In the genomic region with DNA sequence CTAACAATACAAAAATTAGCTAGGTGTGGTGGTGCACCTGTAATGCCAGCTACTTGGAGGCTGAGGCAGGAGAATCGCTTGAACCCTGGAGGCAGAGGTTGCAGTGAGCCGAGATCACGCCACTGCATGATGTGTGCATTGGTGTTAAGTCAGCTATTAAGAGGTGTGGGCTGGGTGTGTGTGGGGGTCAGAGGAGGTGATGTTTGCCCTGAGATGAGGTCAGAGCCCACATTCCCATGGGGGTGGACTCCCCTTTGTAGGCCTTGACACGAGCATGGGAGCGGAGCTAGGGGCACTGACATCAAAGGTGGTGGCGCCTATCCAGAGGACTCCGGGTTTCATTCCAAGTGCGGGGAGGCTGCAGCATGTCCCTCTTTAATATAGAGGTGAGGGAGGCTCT, we compare ENCODE assay signal across 22 cellular contexts. TPM values are rescaled to one million over a fixed set of nuclear protein-coding genes. Genes with fewer than 3 reads are reported as not detected.
DNase-seq lines count a peak whose midpoint lies in the region; ATAC-seq, FAIRE-seq and TF ChIP-seq lines count a peak whose summit lies in the region.
"Had no signal": no experiment of that assay in that cellular context is flagged by ENCODE, and none has a peak within 500 bp of the region (broad histone marks: within the 10 kb centered on the region; RNA-seq: fewer than 3 reads in every experiment).

No MANE protein-coding gene starts in this region.

- H4K91ac ChIP-seq in H9 (ENCODE audit: insufficient read length, low read depth, low read length), result no peak overlapping the region

- WGBS in H9 (ENCODE audit: extremely low coverage, insufficient read length, low lambda C conversion rate), result no CpG with 5 or more reads among the region's 8 CpGs

- no peak overlapping the region for H2BK20ac ChIP-seq in H9 (ENCODE audit: low read depth, low read length, poor library complexity, severe bottlenecking)

- no peak overlapping the region for H2AK5ac ChIP-seq in H9 (ENCODE audit: insufficient read length, low read length)

- no peak overlapping the region for H4K5ac ChIP-seq in H9 (ENCODE audit: insufficient read length, low read depth, low read length)

- no peaks in the 10 kb centered on the region for H3K79me1 ChIP-seq in H9 (ENCODE audit: insufficient read depth, low read depth, low read length, poor library complexity, severe bottlenecking)

- dilution Hi-C loops in endothelial cell of umbilical vein (cut with MboI; ENCODE audit: extremely low pct_ligation_motif_present, low sequenced_read_pairs), result no loop called here

- H3K23me2 ChIP-seq in H9 (ENCODE audit: insufficient read length, low read depth, low read length, poor library complexity, severe bottlenecking), result no peaks in the 10 kb centered on the region

- peak; percentile 33 for FAIRE-seq in endothelial cell of umbilical vein (lab: Jason Lieb, UNC)
- FAIRE-seq: D721Med, GM19239, H54 had no signal

- H3K27me3 ChIP-seq in CD4-positive, alpha-beta memory T cell (ENCODE audit: insufficient read depth, low read length), result no peaks in the 10 kb centered on the region
- H3K27me3 ChIP-seq in H9 (ENCODE audit: insufficient read depth, low read length), result no peaks in the 10 kb centered on the region
- no peaks in the 10 kb centered on the region for H3K27me3 ChIP-seq in endothelial cell of umbilical vein (ENCODE audit: control insufficient read depth in 2 of 2, insufficient read depth in 2 of 2, low read length in 2 of 2)
- no peaks in the 10 kb centered on the region for H3K27me3 ChIP-seq in osteoblast (ENCODE audit: insufficient read depth, low read length)
- H3K27me3 ChIP-seq: SJCRH30 had no signal

- no peak overlapping the region for H3K4me3 ChIP-seq in CD4-positive, alpha-beta memory T cell (ENCODE audit: low read length in 2 of 2)
- H3K4me3 ChIP-seq in endothelial cell of umbilical vein (replicated peaks in 1 of 3; ENCODE audit: insufficient read depth in 1 of 3, low read depth in 1 of 3, low read length in 3 of 3) (no peak overlapping the region), osteoblast (ENCODE audit: insufficient read depth, low read length) (no peak overlapping the region), OCI-LY7 (ENCODE audit: low read depth, low read length, poor library complexity, severe bottlenecking) (no peak overlapping the region)
- H3K4me3 ChIP-seq: SJCRH30 had no signal

- ATAC-seq in GM19467 (IDR thresholded peaks at IDR 0.05; ENCODE audit: unreplicated experiment), result no peak
- ATAC-seq: Panc1 had no signal

- H3K4me2 ChIP-seq in H9 (ENCODE audit: insufficient read depth, insufficient read length, low read length), result no peak overlapping the region
- H3K4me2 ChIP-seq in endothelial cell of umbilical vein (ENCODE audit: insufficient read depth, low read length), result no peak overlapping the region
- no peak overlapping the region for H3K4me2 ChIP-seq in osteoblast (ENCODE audit: insufficient read depth, low read length)
- no peak overlapping the region for H3K4me2 ChIP-seq in OCI-LY7 (ENCODE audit: low read length)

- no peak overlapping the region for H2BK5ac ChIP-seq in H9 (ENCODE audit: insufficient read length, low read length)

- POLR2A ChIA-PET in CD4-positive, alpha-beta memory T cell (lab: Charles Lee; ENCODE audit: partially characterized antibody), result no interaction called here
- POLR2A ChIA-PET in endothelial cell of umbilical vein (lab: Charles Lee), result no interaction called here
- POLR2A ChIA-PET in OCI-LY7 (lab: Charles Lee), result interaction anchor here (1.2 kb wide), 1 partner anchor 46 kb away, joined by 3 read pairs; no protein-coding TSS in a partner anchor

- H3K9ac ChIP-seq in H9 (ENCODE audit: extremely low read depth, insufficient read length, low read length) (no peak overlapping the region), endothelial cell of umbilical vein (replicated peaks; ENCODE audit: extremely low read depth, insufficient read depth, low read length) (no peak overlapping the region)

- H3K27me3 Mint-ChIP-seq in CD4-positive, alpha-beta memory T cell, result no peaks in the 10 kb centered on the region
- H3K27me3 Mint-ChIP-seq in H9 (ENCODE audit: low read depth), result no peaks in the 10 kb centered on the region
- no peaks in the 10 kb centered on the region for H3K27me3 Mint-ChIP-seq in Calu3 (ENCODE audit: unreplicated experiment)

- no peak for DNase-seq in CD4-positive, alpha-beta memory T cell
- DNase-seq in H9, result no peak
- no peak for DNase-seq in endothelial cell of umbilical vein (ENCODE audit: low read depth, low spot score)
- peak; percentile 62 for DNase-seq in osteoblast (ENCODE audit: insufficient read length, low spot score, missing footprints)
- DNase-seq in OCI-LY7 (ENCODE audit: low spot score), result no peak
- DNase-seq in Calu3, result no peak
- DNase-seq: DMS53, GF-D8, HFFc6, KBM-7, NCI-H1092 treated with DMSO at 0.1 percent for 48 hours, NCI-H146, NCI-H2029, NCI-H2227 treated with DMSO at 0.1 percent for 48 hours, NCI-H510A, NCI-H748 treated with DMSO at 0.1 percent for 48 hours, SJCRH30 had no signal

- no peak overlapping the region for H2BK15ac ChIP-seq in H9 (ENCODE audit: low read depth, low read length)

- H3K14ac ChIP-seq in H9 (ENCODE audit: insufficient read depth, low read length), result no peak overlapping the region

- no peaks in the 10 kb centered on the region for H3K9me1 ChIP-seq in endothelial cell of umbilical vein (replicated peaks; ENCODE audit: control insufficient read depth, extremely low read depth, insufficient read depth, low read length)

- H3K9me2 ChIP-seq in OCI-LY7 (ENCODE audit: insufficient read depth, low read length), result no peaks in the 10 kb centered on the region

- H3K56ac ChIP-seq in H9 (ENCODE audit: insufficient read length, low read depth, low read length), result no peak overlapping the region

- H3K36me3 ChIP-seq in CD4-positive, alpha-beta memory T cell (ENCODE audit: insufficient read depth, low read length), result no peaks in the 10 kb centered on the region
- peaks cover 3 to 32% of the 10 kb centered on the region in 2 experiments for H3K36me3 ChIP-seq in endothelial cell of umbilical vein (ENCODE audit: control insufficient read depth in 2 of 2, extremely low read depth in 1 of 2, insufficient read depth in 2 of 2, low read length in 2 of 2)
- peaks cover 17% of the 10 kb centered on the region for H3K36me3 ChIP-seq in osteoblast (ENCODE audit: insufficient read depth, low read length)
- peaks cover 91% of the 10 kb centered on the region for H3K36me3 ChIP-seq in OCI-LY7 (ENCODE audit: insufficient read depth, low read length)

- CTCF ChIA-PET in CD4-positive, alpha-beta memory T cell (lab: Charles Lee; ENCODE audit: partially characterized antibody), result no interaction called here
- CTCF ChIA-PET in endothelial cell of umbilical vein (lab: Charles Lee), result no interaction called here
- CTCF ChIA-PET in OCI-LY7 (lab: Charles Lee; ENCODE audit: unreplicated experiment), result no interaction called here
- CTCF ChIA-PET in Calu3 (lab: Charles Lee), result no interaction called here

- H2BK12ac ChIP-seq in H9 (ENCODE audit: insufficient read length, low read depth, low read length), result no peak overlapping the region

- no peaks in the 10 kb centered on the region for H4K20me1 ChIP-seq in H9 (ENCODE audit: control insufficient read depth, insufficient read depth, insufficient read length)
- H4K20me1 ChIP-seq in endothelial cell of umbilical vein (replicated peaks; ENCODE audit: control insufficient read depth, extremely low read depth, insufficient read depth, low read length), result no peaks in the 10 kb centered on the region
- no peaks in the 10 kb centered on the region for H4K20me1 ChIP-seq in osteoblast (ENCODE audit: insufficient read depth, low read length)
- H4K20me1 ChIP-seq in OCI-LY7 (ENCODE audit: insufficient read depth, low read length), result peaks cover 8% of the 10 kb centered on the region; the same call in 1 of the 2 replicates

- no peaks in the 10 kb centered on the region for H3K9me3 Mint-ChIP-seq in CD4-positive, alpha-beta memory T cell
- H3K9me3 Mint-ChIP-seq in H9 (no peaks in the 10 kb centered on the region), Calu3 (ENCODE audit: low read depth, unreplicated experiment) (no peaks in the 10 kb centered on the region)
- H3K9me3 Mint-ChIP-seq: HFFc6 had no signal

- intact Hi-C loops in CD4-positive, alpha-beta memory T cell (cut with micrococcal nuclease), result no loop called here
- intact Hi-C loops in endothelial cell of umbilical vein (cut with micrococcal nuclease), result loop anchor here (5.0 kb wide), 1 partner anchor 33 kb away; the partner anchor contains the start of gene LDLR
- intact Hi-C loops in OCI-LY7 (cut with micrococcal nuclease; ENCODE audit: unreplicated experiment), result no loop called here
- intact Hi-C loops in Calu3 (cut with micrococcal nuclease; ENCODE audit: unreplicated experiment), result no loop called here

- BruUV-seq in endothelial cell of umbilical vein (replicated peaks; lab: Mats Ljungman, UMichigan), result no TSS peak
- no TSS peak for BruUV-seq in OCI-LY7 (replicated peaks; lab: Mats Ljungman, UMichigan)
- no TSS peak for BruUV-seq in Calu3 (replicated peaks; lab: Mats Ljungman, UMichigan)

- no peak overlapping the region for H3K23ac ChIP-seq in H9 (ENCODE audit: insufficient read length, low read depth, low read length)

- H2AFZ ChIP-seq in H9 (ENCODE audit: low read length) (no peak overlapping the region), endothelial cell of umbilical vein (ENCODE audit: low read depth, low read length) (no peak overlapping the region), osteoblast (ENCODE audit: low read length) (no peak overlapping the region), OCI-LY7 (ENCODE audit: low read length) (no peak overlapping the region)

- no peak overlapping the region for H3K4me3 Mint-ChIP-seq in CD4-positive, alpha-beta memory T cell
- H3K4me3 Mint-ChIP-seq in H9, result no peak overlapping the region; a peak in 1 of 5 replicates
- H3K4me3 Mint-ChIP-seq in Calu3 (ENCODE audit: low read depth, unreplicated experiment), result no peak overlapping the region
- H3K4me3 Mint-ChIP-seq: HFFc6 had no signal

- no peak for TF ChIP-seq POLR2A in endothelial cell of umbilical vein (IDR thresholded peaks at IDR 0.05; ENCODE audit: low read depth, low read length)

- peaks cover 34% of the 10 kb centered on the region for H3K4me1 ChIP-seq in CD4-positive, alpha-beta memory T cell (ENCODE audit: insufficient read depth, low read length)
- H3K4me1 ChIP-seq in H9 (ENCODE audit: insufficient read depth, low read length) (no peaks in the 10 kb centered on the region), endothelial cell of umbilical vein (ENCODE audit: control insufficient read depth, extremely low read depth, insufficient read depth, low read length) (no peaks in the 10 kb centered on the region), osteoblast (ENCODE audit: insufficient read depth, low read length) (no peaks in the 10 kb centered on the region), OCI-LY7 (ENCODE audit: insufficient read depth, low read length, poor library complexity, severe bottlenecking) (peaks cover 42% of the 10 kb centered on the region)
- H3K4me1 ChIP-seq: SJCRH30 had no signal

- H3K4me1 Mint-ChIP-seq in CD4-positive, alpha-beta memory T cell, result peaks cover 7 to 30% (median 23%) of the 10 kb centered on the region in 4 donors
- no peaks in the 10 kb centered on the region; a peak in 1 of 4 replicates for H3K4me1 Mint-ChIP-seq in H9
- H3K4me1 Mint-ChIP-seq in Calu3 (ENCODE audit: low read depth, unreplicated experiment), result no peaks in the 10 kb centered on the region

- no peak overlapping the region for H2BK120ac ChIP-seq in H9 (ENCODE audit: low read depth, low read length, poor library complexity, severe bottlenecking)

- H3K4ac ChIP-seq in H9 (ENCODE audit: low read depth, low read length), result no peak overlapping the region

- peak overlapping the region in 5 of 7 donors; percentile 43 to 89 (median 70) for H3K27ac Mint-ChIP-seq in CD4-positive, alpha-beta memory T cell
- H3K27ac Mint-ChIP-seq in H9 (peak overlapping the region in 2 of 3 experiments; percentile 43 to 57; a peak in 2 of 7 replicates), Calu3 (ENCODE audit: unreplicated experiment) (no peak overlapping the region)
- H3K27ac Mint-ChIP-seq: HFFc6 had no signal

- H3K79me2 ChIP-seq in H9 (ENCODE audit: insufficient read depth, low read length), result no peaks in the 10 kb centered on the region
- no peaks in the 10 kb centered on the region for H3K79me2 ChIP-seq in endothelial cell of umbilical vein (ENCODE audit: control insufficient read depth, insufficient read depth, low read length)
- H3K79me2 ChIP-seq in osteoblast (ENCODE audit: insufficient read depth, low read length), result no peaks in the 10 kb centered on the region
- H3K79me2 ChIP-seq in OCI-LY7 (ENCODE audit: insufficient read depth, low read depth, low read length), result peaks cover 28% of the 10 kb centered on the region; the same call in 1 of the 2 replicates

- H3K9me3 ChIP-seq in CD4-positive, alpha-beta memory T cell (ENCODE audit: control insufficient read depth in 1 of 2, low read length in 2 of 2), result no peaks in the 10 kb centered on the region
- H3K9me3 ChIP-seq in H9 (ENCODE audit: control insufficient read depth, low read depth, low read length) (no peaks in the 10 kb centered on the region), endothelial cell of umbilical vein (replicated peaks; ENCODE audit: control insufficient read depth, insufficient read depth, low read length) (no peaks in the 10 kb centered on the region), osteoblast (ENCODE audit: low read depth, low read length) (no peaks in the 10 kb centered on the region), OCI-LY7 (ENCODE audit: low read length) (no peaks in the 10 kb centered on the region)
- H3K9me3 ChIP-seq: SJCRH30 had no signal

- no peak overlapping the region for H3T11ph ChIP-seq in H9 (ENCODE audit: low read length)

- TF ChIP-seq CTCF in H9 (conservative IDR thresholded peaks at IDR 0.05), result no peak
- no peak for TF ChIP-seq CTCF in endothelial cell of umbilical vein (IDR thresholded peaks at IDR 0.05; ENCODE audit: extremely low read depth in 1 of 2, insufficient read depth in 1 of 2, low read depth in 1 of 2, low read length in 2 of 2)
- no peak for TF ChIP-seq CTCF in osteoblast (IDR thresholded peaks at IDR 0.05; ENCODE audit: extremely low read depth, low read depth, low read length)
- no peak for TF ChIP-seq CTCF in OCI-LY7 (conservative IDR thresholded peaks at IDR 0.05; ENCODE audit: low read length)
- no peak for TF ChIP-seq CTCF in Calu3 (IDR thresholded peaks at IDR 0.05; ENCODE audit: unreplicated experiment)

- no peak overlapping the region for H4K8ac ChIP-seq in H9 (replicated peaks; ENCODE audit: insufficient read length, low read depth, low read length)

- peaks cover 8 to 15% of the 10 kb centered on the region in 2 donors for H3K36me3 Mint-ChIP-seq in CD4-positive, alpha-beta memory T cell
- H3K36me3 Mint-ChIP-seq in H9 (ENCODE audit: insufficient read depth in 1 of 3, low read depth in 3 of 3) (peaks cover 11 to 56% (median 37%) of the 10 kb centered on the region in 3 experiments; a peak in 6 of 7 replicates), Calu3 (ENCODE audit: insufficient read depth, unreplicated experiment) (peaks cover 19% of the 10 kb centered on the region)

- H3K18ac ChIP-seq in H9 (ENCODE audit: insufficient read length, low read depth, low read length), result no peak overlapping the region

- H3K27ac ChIP-seq in CD4-positive, alpha-beta memory T cell (ENCODE audit: low read depth, low read length), result no peak overlapping the region
- H3K27ac ChIP-seq in H9 (ENCODE audit: insufficient read length, low read depth, low read length) (no peak overlapping the region), endothelial cell of umbilical vein (ENCODE audit: insufficient read depth, low read depth, low read length) (no peak overlapping the region), osteoblast (ENCODE audit: low read depth, low read length) (no peak overlapping the region), OCI-LY7 (ENCODE audit: low read depth, low read length, poor library complexity, severe bottlenecking) (no peak overlapping the region)
- H3K27ac ChIP-seq: SJCRH30 had no signal

RNA-seq across cellular contexts. Expression of gene LDLR, which starts 34.6 kb away (rescaled TPM):
- 10 to 100 TPM; 25.8 to 27.0 TPM for total RNA-seq in CD4-positive, alpha-beta memory T cell
- polyA plus RNA-seq in CD4-positive, alpha-beta memory T cell, result 1 to 10 TPM; 4.4 to 5.0 TPM
- 81.3 and 92.7 TPM in 2 replicates for total RNA-seq in H9 (2021)
- total RNA-seq in endothelial cell of umbilical vein, result 174 and 175 TPM in 2 replicates
- polyA plus RNA-seq in endothelial cell of umbilical vein, result 142 and 144 TPM in 2 replicates
- 107 and 108 TPM in 2 replicates for polyA plus RNA-seq in endothelial cell of umbilical vein (2011; cell fraction: cytosol; rRNA removed)
- 157 and 164 TPM in 2 replicates for polyA plus RNA-seq in endothelial cell of umbilical vein (2011; cell fraction: nucleus; rRNA removed)
- 85.7 and 89.1 TPM in 2 replicates for polyA plus RNA-seq in endothelial cell of umbilical vein (2012)
- 235 and 252 TPM in 2 replicates for polyA minus RNA-seq in endothelial cell of umbilical vein
- polyA minus RNA-seq in endothelial cell of umbilical vein (2011; cell fraction: cytosol; rRNA and poly(A)+ RNA removed), result 65.0 TPM
- 177 and 178 TPM in 2 replicates for polyA minus RNA-seq in endothelial cell of umbilical vein (2011; cell fraction: nucleus; rRNA and poly(A)+ RNA removed)
- total RNA-seq in osteoblast, result 313 and 326 TPM in 2 replicates
- total RNA-seq in OCI-LY7 (2014; rRNA removed; shearing (Covaris generic)), result 61.8 and 88.3 TPM in 2 replicates
- 99.1 and 101 TPM in 2 replicates for total RNA-seq in OCI-LY7 (2022)
- total RNA-seq in Calu3 (2022), result 289 and 294 TPM in 2 replicates
